Comparison of ENCODE assay signal across 27 cellular contexts in genomic region chr1:179924268-179924667, GRCh38. TPM values are rescaled to one million over a fixed set of nuclear protein-coding genes. Genes with fewer than 3 reads are reported as not detected.
DNase-seq lines count a peak whose midpoint lies in the region; ATAC-seq, FAIRE-seq and TF ChIP-seq lines count a peak whose summit lies in the region.
"Had no signal": no experiment of that assay in that cellular context is flagged by ENCODE, and none has a peak within 500 bp of the region (broad histone marks: within the 10 kb centered on the region; RNA-seq: fewer than 3 reads in every experiment).

No MANE protein-coding gene starts in this region.

- ATAC-seq in GM18508 (IDR thresholded peaks at IDR 0.05; ENCODE audit: insufficient read depth, unreplicated experiment), result peak; percentile 53
- peak; percentile 59 for ATAC-seq in HG02588 (IDR thresholded peaks at IDR 0.05; ENCODE audit: unreplicated experiment)
- peak; percentile 83 for ATAC-seq in HG02852 (IDR thresholded peaks at IDR 0.05; ENCODE audit: unreplicated experiment)
- peak; percentile 23; the same call in 1 of the 3 replicates for ATAC-seq in GM12878
- no peak for ATAC-seq in foreskin keratinocyte
- ATAC-seq in GM21737 (IDR thresholded peaks at IDR 0.05; ENCODE audit: unreplicated experiment), result no peak
- ATAC-seq: HepG2, Right ventricle myocardium inferior had no signal

- TF ChIP-seq CTCF in GM12878 (IDR thresholded peaks at IDR 0.05 in 2 of 3, conservative IDR thresholded peaks at IDR 0.05 in 1 of 3; ENCODE audit: control insufficient read depth in 2 of 3, extremely low read depth in 1 of 3, insufficient read depth in 1 of 3, low read depth in 3 of 3, low read length in 3 of 3), result no peak
- TF ChIP-seq CTCF in foreskin keratinocyte (conservative IDR thresholded peaks at IDR 0.05), result no peak
- no peak for TF ChIP-seq CTCF in uterus (IDR thresholded peaks at IDR 0.05)

- DNase-seq in GM12878 (ENCODE audit: low read depth, low spot score), result no peak
- no peak for DNase-seq in foreskin keratinocyte
- no peak for DNase-seq in T-helper 9 cell
- no peak for DNase-seq in uterus
- DNase-seq: DMS153; DND-41; GOT3; HFFc6; Karpas-422; NCI-H1092 treated with DMSO at 0.1 percent for 48 hours; NCI-H1436; NCI-H187; NCI-H2081 treated with DMSO at 0.1 percent for 48 hours; NCI-H2171; NCI-H524 treated with DMSO at 0.1 percent for 48 hours; NCI-H82; NK-92 treated with Interleukin-12 subunit alpha and Interleukin-12 subunit beta, amount 100 ng/mL, for 24 hours; PC-9; SJCRH30; T-helper 2 cell had no signal

- H3K36me3 ChIP-seq in GM12878 (ENCODE audit: control insufficient read depth in 2 of 2, insufficient read depth in 2 of 2, low read length in 1 of 2) (peaks cover 0 to 11% of the 10 kb centered on the region in 2 experiments; a peak in 2 of 4 replicates), uterus (no peaks in the 10 kb centered on the region)
- H3K36me3 ChIP-seq: HAP-1 had no signal

- H3K9me3 ChIP-seq in GM12878 (replicated peaks; ENCODE audit: control insufficient read depth, insufficient read depth, low read length), result no peaks in the 10 kb centered on the region
- no peaks in the 10 kb centered on the region for H3K9me3 ChIP-seq in uterus
- H3K9me3 ChIP-seq: HAP-1, SJCRH30 had no signal

- in situ Hi-C loops in GM12878 (cut with MboI), result no loop called here

- H3K4me1 ChIP-seq in GM12878 (ENCODE audit: control insufficient read depth, insufficient read depth, low read length) (no peaks in the 10 kb centered on the region), foreskin keratinocyte (peaks cover 10% of the 10 kb centered on the region), uterus (no peaks in the 10 kb centered on the region)
- H3K4me1 ChIP-seq: SJCRH30 had no signal

- no peak overlapping the region for H3K27ac ChIP-seq in GM12878 (ENCODE audit: control insufficient read depth, insufficient read depth)
- no peak overlapping the region for H3K27ac ChIP-seq in foreskin keratinocyte
- no peak overlapping the region for H3K27ac ChIP-seq in uterus
- H3K27ac ChIP-seq: PC-9, SJCRH30 had no signal

- no peaks in the 10 kb centered on the region for H4K20me1 ChIP-seq in GM12878 (ENCODE audit: control insufficient read depth, insufficient read depth)

- SMC1A ChIA-PET in GM12878 (lab: Charles Lee; ENCODE audit: uncharacterized antibody, unreplicated experiment), result interaction anchor here (0.8 to 2.2 kb wide), 6 partner anchors 9 to 60 kb away, joined by 3 to 15 read pairs (median 4); no protein-coding TSS in a partner anchor

- TF ChIP-seq POLR2A in GM12878 (IDR thresholded peaks at IDR 0.05; ENCODE audit: low read depth, low read length), result no peak
- TF ChIP-seq POLR2A in uterus (IDR thresholded peaks at IDR 0.05), result no peak

- H3K4me2 ChIP-seq in GM12878 (ENCODE audit: control insufficient read depth, insufficient read depth), result no peak overlapping the region
- H3K4me2 ChIP-seq: PC-9 had no signal

- no peak for TF ChIP-seq RAD21 in GM12878 (IDR thresholded peaks at IDR 0.05; ENCODE audit: insufficient read depth, low read depth, low read length)

- POLR2A ChIA-PET in GM12878 (lab: Charles Lee), result interaction anchor here (1.2 kb wide), 1 partner anchor 13 kb away, joined by 3 read pairs; no protein-coding TSS in a partner anchor

- no peaks in the 10 kb centered on the region for H3K27me3 ChIP-seq in GM12878 (replicated peaks in 1 of 2; ENCODE audit: control insufficient read depth in 2 of 2, insufficient read depth in 2 of 2, low read length in 1 of 2)
- no peaks in the 10 kb centered on the region for H3K27me3 ChIP-seq in foreskin keratinocyte
- no peaks in the 10 kb centered on the region for H3K27me3 ChIP-seq in uterus
- H3K27me3 ChIP-seq: SJCRH30 had no signal

- intact Hi-C loops in GM12878 (cut with micrococcal nuclease; ENCODE audit: unreplicated experiment), result no loop called here
- intact Hi-C loops in uterus (cut with DNase I; ENCODE audit: low total_unique reads), result no loop called here

- TF ChIP-seq EP300 in GM12878 (IDR thresholded peaks at IDR 0.05; ENCODE audit: borderline replicate concordance in 1 of 2, control insufficient read depth in 1 of 2, low read depth in 2 of 2, low read length in 2 of 2), result no peak

- H3K4me3 ChIP-seq in GM12878, result no peak overlapping the region
- H3K4me3 ChIP-seq in uterus, result no peak overlapping the region
- H3K4me3 ChIP-seq: HAP-1, PC-9, SJCRH30 had no signal

- CTCF ChIA-PET in GM12878 (lab: Yijun Ruan, JAX), result interaction anchor here (0.9 to 1.0 kb wide), 3 partner anchors 12 to 244 kb away, joined by 3 read pairs; no protein-coding TSS in a partner anchor

- 100% methylated on average over 1 of the region's 1 CpG for WGBS in GM12878 (ENCODE audit: insufficient coverage, insufficient replicate concordance, low lambda C conversion rate, missing lambda C conversion rate)

- H3K9ac ChIP-seq in GM12878 (ENCODE audit: control insufficient read depth, insufficient read depth, low read length), result no peak overlapping the region

- BruUV-seq in GM12878 (replicated peaks; lab: Mats Ljungman, UMichigan), result no TSS peak

- no peaks in the 10 kb centered on the region for H3K79me2 ChIP-seq in GM12878 (ENCODE audit: control insufficient read depth, insufficient read depth, low read length)

- FAIRE-seq in GM12878 (lab: Jason Lieb, UNC), result no peak
- FAIRE-seq: HepG2 had no signal

- RAD21 ChIA-PET in GM12878 (lab: Charles Lee; ENCODE audit: unreplicated experiment), result interaction anchor here (1.8 kb wide), 1 partner anchor 56 kb away, joined by 5 read pairs; no protein-coding TSS in a partner anchor

- H2AFZ ChIP-seq in GM12878 (ENCODE audit: control insufficient read depth, low read depth, low read length), result no peak overlapping the region
- H2AFZ ChIP-seq: PC-9 had no signal

RNA-seq across cellular contexts. Expression of gene CEP350, which starts 30.3 kb away (rescaled TPM):
- 137 and 158 TPM in 2 replicates for total RNA-seq in GM12878 (2013; cell fraction: nucleolus; rRNA removed)
- total RNA-seq in GM12878 (2014; rRNA removed) (33.6 and 37.3 TPM in 2 replicates), GM12878 (2014; rRNA removed; fragmentation: Illumina TruSeq; extraction: Trizol) (46.0 and 47.9 TPM in 2 replicates), GM12878 (2021) (30.3 and 32.7 TPM in 2 replicates), foreskin keratinocyte (24.4 and 25.5 TPM in 2 replicates), uterus (10 to 100 TPM; 28.5 to 97.3 (median 82.7) TPM)
- polyA plus RNA-seq in GM12878 (2011; ENCODE audit: low read depth), result 9.8 TPM
- polyA plus RNA-seq in GM12878 (2011; rRNA removed) (21.0 and 34.6 TPM in 2 replicates), GM12878 (2014; fragmentation: Illumina TruSeq; extraction: Trizol) (25.9 and 28.1 TPM in 2 replicates), GM12878 (2014; fragmentation: Nextera tagmentation; extraction: Ambion mirVana) (1 to 10 TPM; 5.2 to 6.7 TPM), GM12878 (2014; rRNA removed) (9.7 and 12.5 TPM in 2 replicates), GM12878 (2016; fragmentation: Nextera tagmentation; extraction: Ambion mirVana) (10 to 100 TPM; 21.4 to 24.9 TPM), foreskin keratinocyte (2.3 and 2.6 TPM in 2 replicates)
- 9.4 and 9.9 TPM in 2 replicates for polyA plus RNA-seq in GM12878 (2011; cell fraction: cytosol; rRNA removed)
- 18.9 and 22.7 TPM in 2 replicates for polyA plus RNA-seq in GM12878 (2011; cell fraction: nucleus; rRNA removed)
- polyA plus RNA-seq in GM12878 (2012), result 13.1 and 17.2 TPM in 2 replicates
- 45.8 and 53.3 TPM in 2 replicates for polyA minus RNA-seq in GM12878 (2011; rRNA and poly(A)+ RNA removed)
- polyA minus RNA-seq in GM12878 (2011; cell fraction: cytosol; rRNA and poly(A)+ RNA removed), result 24.7 and 30.3 TPM in 2 replicates
- 32.4 and 53.1 TPM in 2 replicates for polyA minus RNA-seq in GM12878 (2011; cell fraction: nucleus; rRNA and poly(A)+ RNA removed)

RNA-seq across cellular contexts. Expression of gene TOR1AIP1, which starts 42.2 kb away (rescaled TPM):
- 38.7 and 39.1 TPM in 2 replicates for total RNA-seq in GM12878 (2013; cell fraction: nucleolus; rRNA removed)
- total RNA-seq in GM12878 (2014; rRNA removed) (22.4 and 24.7 TPM in 2 replicates), GM12878 (2014; rRNA removed; fragmentation: Illumina TruSeq; extraction: Trizol) (27.3 and 30.8 TPM in 2 replicates), GM12878 (2021) (17.3 and 19.5 TPM in 2 replicates), foreskin keratinocyte (46.5 and 51.1 TPM in 2 replicates), uterus (10 to 100 TPM; 56.9 to 90.8 (median 72.0) TPM)
- 13.2 TPM for polyA plus RNA-seq in GM12878 (2011; ENCODE audit: low read depth)
- polyA plus RNA-seq in GM12878 (2011; rRNA removed) (29.3 and 40.3 TPM in 2 replicates), GM12878 (2014; fragmentation: Illumina TruSeq; extraction: Trizol) (33.6 and 36.6 TPM in 2 replicates), GM12878 (2014; fragmentation: Nextera tagmentation; extraction: Ambion mirVana) (10 to 100 TPM; 16.4 to 19.0 TPM), GM12878 (2014; rRNA removed) (13.3 and 14.8 TPM in 2 replicates), GM12878 (2016; fragmentation: Nextera tagmentation; extraction: Ambion mirVana) (10 to 100 TPM; 32.9 to 36.0 TPM), foreskin keratinocyte (15.2 and 20.2 TPM in 2 replicates)
- 15.0 and 17.9 TPM in 2 replicates for polyA plus RNA-seq in GM12878 (2011; cell fraction: cytosol; rRNA removed)
- 6.3 and 6.7 TPM in 2 replicates for polyA plus RNA-seq in GM12878 (2011; cell fraction: nucleus; rRNA removed)
- 16.2 and 18.0 TPM in 2 replicates for polyA plus RNA-seq in GM12878 (2012)
- polyA minus RNA-seq in GM12878 (2011; rRNA and poly(A)+ RNA removed), result 29.4 and 39.4 TPM in 2 replicates
- polyA minus RNA-seq in GM12878 (2011; cell fraction: cytosol; rRNA and poly(A)+ RNA removed), result 8.7 and 14.0 TPM in 2 replicates
- polyA minus RNA-seq in GM12878 (2011; cell fraction: nucleus; rRNA and poly(A)+ RNA removed), result 12.3 and 16.1 TPM in 2 replicates

RNA-seq across cellular contexts. Expression of gene TOR1AIP2, which starts 46.7 kb away (rescaled TPM):
- total RNA-seq in GM12878 (2013; cell fraction: nucleolus; rRNA removed), result 92.8 and 93.7 TPM in 2 replicates
- total RNA-seq in GM12878 (2014; rRNA removed) (26.4 and 30.3 TPM in 2 replicates), GM12878 (2014; rRNA removed; fragmentation: Illumina TruSeq; extraction: Trizol) (35.9 and 38.9 TPM in 2 replicates), GM12878 (2021) (35.2 and 38.4 TPM in 2 replicates), foreskin keratinocyte (88.9 and 92.1 TPM in 2 replicates), uterus (10 to 100 TPM; 32.1 to 94.4 (median 58.8) TPM)
- 7.7 TPM for polyA plus RNA-seq in GM12878 (2011; ENCODE audit: low read depth)
- polyA plus RNA-seq in GM12878 (2011; rRNA removed) (23.6 and 28.4 TPM in 2 replicates), GM12878 (2014; fragmentation: Illumina TruSeq; extraction: Trizol) (14.6 and 18.8 TPM in 2 replicates), GM12878 (2014; fragmentation: Nextera tagmentation; extraction: Ambion mirVana) (10 to 100 TPM in 1 of 2 experiments, 1 to 10 TPM in 1; 5.3 to 13.1 TPM), GM12878 (2014; rRNA removed) (12.9 and 14.3 TPM in 2 replicates), GM12878 (2016; fragmentation: Nextera tagmentation; extraction: Ambion mirVana) (10 to 100 TPM; 14.3 to 16.2 TPM), foreskin keratinocyte (11.1 and 12.5 TPM in 2 replicates)
- polyA plus RNA-seq in GM12878 (2011; cell fraction: cytosol; rRNA removed), result 8.1 and 10.1 TPM in 2 replicates
- polyA plus RNA-seq in GM12878 (2011; cell fraction: nucleus; rRNA removed), result 7.9 and 10.3 TPM in 2 replicates
- polyA plus RNA-seq in GM12878 (2012), result 9.7 and 10.6 TPM in 2 replicates
- polyA minus RNA-seq in GM12878 (2011; rRNA and poly(A)+ RNA removed), result 38.8 and 47.3 TPM in 2 replicates
- polyA minus RNA-seq in GM12878 (2011; cell fraction: cytosol; rRNA and poly(A)+ RNA removed), result 14.6 and 21.9 TPM in 2 replicates
- polyA minus RNA-seq in GM12878 (2011; cell fraction: nucleus; rRNA and poly(A)+ RNA removed), result 18.4 and 30.1 TPM in 2 replicates

Comparison
In these comparisons a context has a peak if more than half of its experiments do, and no peak if none do; other contexts are left out.
1. ATAC-seq: peak in GM18508 (single experiment), HG02588 (single experiment), HG02852 (single experiment) and GM12878 (single experiment); none in foreskin keratinocyte (single experiment) and GM21737 (single experiment).